In genomic region chr1:27532119-27532695, GRCh38 we compare ENCODE assay signal across 15 cellular contexts.
DNase-seq lines count a peak whose midpoint lies in the region; ATAC-seq and TF ChIP-seq lines count a peak whose summit lies in the region.
"Had no signal": no experiment of that assay in that cellular context is flagged by ENCODE, and none has a peak within 500 bp of the region (broad histone marks: within the 10 kb centered on the region; RNA-seq: fewer than 3 reads in every experiment).

No MANE protein-coding gene starts in this region.

- no peak overlapping the region for H3K4me3 Mint-ChIP-seq in activated naive CD4-positive, alpha-beta T cell treated with anti-CD3 and anti-CD28 coated beads, Interleukin-2, amount 10 ng/mL, durations not matched to agents 7 days and 5 days
- H3K4me3 Mint-ChIP-seq in effector memory CD8-positive, alpha-beta T cell: peak overlapping the region in 1 of 2 donors; percentile 52
- H3K4me3 Mint-ChIP-seq in stimulated activated effector memory CD8-positive, alpha-beta T cell treated with anti-CD3 and anti-CD28 coated beads, Interleukin-12 subunit alpha, Interleukin-12 subunit beta, amount 100 ng/mL, for 72 hours: no peak overlapping the region

- TF ChIP-seq CTCF in NB4 (IDR thresholded peaks at IDR 0.05; ENCODE audit: low read depth, low read length): no peak

- no peaks in the 10 kb centered on the region for H3K27me3 Mint-ChIP-seq in activated naive CD4-positive, alpha-beta T cell treated with anti-CD3 and anti-CD28 coated beads, Interleukin-2, amount 10 ng/mL, durations not matched to agents 7 days and 5 days
- peaks cover 8 to 12% of the 10 kb centered on the region in 2 donors for H3K27me3 Mint-ChIP-seq in effector memory CD8-positive, alpha-beta T cell

- no peak for TF ChIP-seq POLR2A in NB4 (IDR thresholded peaks at IDR 0.05; ENCODE audit: extremely low read depth, insufficient read length)

- H3K27ac Mint-ChIP-seq in activated naive CD4-positive, alpha-beta T cell treated with anti-CD3 and anti-CD28 coated beads, Interleukin-2, amount 10 ng/mL, durations not matched to agents 7 days and 5 days: peak overlapping the region; percentile 46
- peak overlapping the region; percentile 62 to 84 for H3K27ac Mint-ChIP-seq in effector memory CD8-positive, alpha-beta T cell
- H3K27ac Mint-ChIP-seq in stimulated activated effector memory CD8-positive, alpha-beta T cell treated with anti-CD3 and anti-CD28 coated beads, Interleukin-12 subunit alpha, Interleukin-12 subunit beta, amount 100 ng/mL, for 72 hours: peak overlapping the region; percentile 87

- DNase-seq in activated naive CD4-positive, alpha-beta T cell treated with anti-CD3 and anti-CD28 coated beads, Interleukin-2, amount 10 ng/mL, durations not matched to agents 7 days and 5 days: no peak
- DNase-seq in activated naive CD4-positive, alpha-beta T cell treated with anti-CD3 and anti-CD28 coated beads, Interleukin-2, amount 50 U/mL, for 16 hours: no peak
- DNase-seq in NB4 (ENCODE audit: low read depth) (peak; percentile 56), NCI-H2196 treated with DMSO at 0.1 percent for 48 hours (lab: John Stamatoyannopoulos, UW; ENCODE audit: unreplicated experiment) (no peak), kidney glomerular epithelial cell (lab: John Stamatoyannopoulos, UW) (no peak)
- DNase-seq in effector memory CD8-positive, alpha-beta T cell: no peak
- DNase-seq in stimulated activated effector memory CD8-positive, alpha-beta T cell treated with anti-CD3 and anti-CD28 coated beads, Interleukin-12 subunit alpha, Interleukin-12 subunit beta, amount 100 ng/mL, for 72 hours (ENCODE audit: low spot score in 2 of 2): no peak
- DNase-seq: activated CD8-positive, alpha-beta memory T cell treated with anti-CD3 and anti-CD28 coated beads, Interleukin-2, amount 50 U/mL, for 48 hours; foreskin keratinocyte; IMR-90; NCI-H1930; NCI-H774; RPMI8226; stimulated activated CD8-positive, alpha-beta memory T cell treated with anti-CD3 and anti-CD28 coated beads, Interleukin-4, amount 100 ng/mL, for 48 hours had no signal

- ATAC-seq in effector memory CD8-positive, alpha-beta T cell (replicated peaks): no peak
- ATAC-seq in stimulated activated effector memory CD8-positive, alpha-beta T cell treated with anti-CD3 and anti-CD28 coated beads, Interleukin-12 subunit alpha, Interleukin-12 subunit beta, amount 100 ng/mL, for 72 hours: peak; percentile 35
- no peak for ATAC-seq in HG02623 (IDR thresholded peaks at IDR 0.05; ENCODE audit: unreplicated experiment)
- ATAC-seq: foreskin keratinocyte had no signal

- H3K36me3 Mint-ChIP-seq in activated naive CD4-positive, alpha-beta T cell treated with anti-CD3 and anti-CD28 coated beads, Interleukin-2, amount 10 ng/mL, durations not matched to agents 7 days and 5 days: peaks cover 29% of the 10 kb centered on the region
- peaks cover 10% of the 10 kb centered on the region for H3K36me3 Mint-ChIP-seq in effector memory CD8-positive, alpha-beta T cell (ENCODE audit: insufficient read depth)
- H3K36me3 Mint-ChIP-seq in stimulated activated effector memory CD8-positive, alpha-beta T cell treated with anti-CD3 and anti-CD28 coated beads, Interleukin-12 subunit alpha, Interleukin-12 subunit beta, amount 100 ng/mL, for 72 hours: peaks cover 46% of the 10 kb centered on the region

- no peaks in the 10 kb centered on the region for H3K9me3 Mint-ChIP-seq in activated naive CD4-positive, alpha-beta T cell treated with anti-CD3 and anti-CD28 coated beads, Interleukin-2, amount 10 ng/mL, durations not matched to agents 7 days and 5 days
- no peaks in the 10 kb centered on the region for H3K9me3 Mint-ChIP-seq in effector memory CD8-positive, alpha-beta T cell
- no peaks in the 10 kb centered on the region for H3K9me3 Mint-ChIP-seq in stimulated activated effector memory CD8-positive, alpha-beta T cell treated with anti-CD3 and anti-CD28 coated beads, Interleukin-12 subunit alpha, Interleukin-12 subunit beta, amount 100 ng/mL, for 72 hours

- CTCF ChIA-PET in activated naive CD4-positive, alpha-beta T cell treated with anti-CD3 and anti-CD28 coated beads, Interleukin-2, amount 10 ng/mL, durations not matched to agents 7 days and 5 days (lab: Charles Lee): interaction anchor here (1.2 to 1.4 kb wide), 2 partner anchors 9 to 76 kb away, joined by 3 read pairs; no protein-coding TSS in a partner anchor

- no peak overlapping the region for H3K4me3 ChIP-seq in NB4 (ENCODE audit: low read depth, low read length)

- peaks cover 34% of the 10 kb centered on the region for H3K4me1 Mint-ChIP-seq in activated naive CD4-positive, alpha-beta T cell treated with anti-CD3 and anti-CD28 coated beads, Interleukin-2, amount 10 ng/mL, durations not matched to agents 7 days and 5 days
- peaks cover 16 to 22% of the 10 kb centered on the region in 2 donors for H3K4me1 Mint-ChIP-seq in effector memory CD8-positive, alpha-beta T cell (ENCODE audit: low read depth in 2 of 2)
- peaks cover 46% of the 10 kb centered on the region for H3K4me1 Mint-ChIP-seq in stimulated activated effector memory CD8-positive, alpha-beta T cell treated with anti-CD3 and anti-CD28 coated beads, Interleukin-12 subunit alpha, Interleukin-12 subunit beta, amount 100 ng/mL, for 72 hours
